Comparison of ENCODE assay signal across 22 cellular contexts in the genomic region with DNA sequence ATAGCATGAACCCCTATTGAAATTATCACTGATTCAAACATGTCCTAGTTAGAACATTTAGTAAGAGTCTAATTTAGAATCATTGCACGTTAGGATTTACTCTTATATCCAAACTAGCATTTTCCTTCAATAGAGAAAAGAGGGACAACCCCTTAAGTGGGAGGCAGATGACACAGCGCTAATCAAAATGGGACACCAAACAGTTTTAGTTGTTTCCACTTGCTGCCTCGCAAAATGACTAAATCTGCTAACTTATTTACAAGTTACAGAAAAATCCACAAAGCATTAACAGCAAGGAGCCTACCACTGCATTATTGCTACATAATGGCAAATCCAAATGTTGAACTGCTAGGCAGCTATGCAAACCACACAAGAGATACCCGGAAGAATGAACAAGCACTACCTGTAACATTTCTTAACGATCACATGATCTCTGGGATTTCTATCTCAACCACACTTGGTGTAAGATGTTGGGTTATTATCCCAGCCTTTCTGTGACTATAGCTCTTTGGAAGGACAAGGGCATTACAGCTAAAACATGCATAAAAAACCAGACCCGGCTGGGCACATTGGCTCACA.
A peak's percentile ranks its signal among the peaks of the same experiment; 100 is the strongest.
DNase-seq lines count a peak whose midpoint lies in the region; ATAC-seq and TF ChIP-seq lines count a peak whose summit lies in the region.
"Had no signal": no experiment of that assay in that cellular context is flagged by ENCODE, and none has a peak within 500 bp of the region (broad histone marks: within the 10 kb centered on the region; RNA-seq: fewer than 3 reads in every experiment).

No MANE protein-coding gene starts in this region.

- no peak overlapping the region for H3K27ac Mint-ChIP-seq in T-helper 2 cell treated with Interferon-gamma antibody and Interleukin-4, amounts not matched to agents 5 μg/mL and 100 μg/mL, for 36 hours
- peak overlapping the region; percentile 49 to 83 for H3K27ac Mint-ChIP-seq in stimulated activated naive CD8-positive, alpha-beta T cell treated with anti-CD3 and anti-CD28 coated beads, Interleukin-15, amount 100 ng/mL, for 72 hours
- H3K27ac Mint-ChIP-seq: nephron had no signal

- H3K4me3 ChIP-seq in epithelial cell of proximal tubule (ENCODE audit: low read depth, low read length): no peak overlapping the region
- H3K4me3 ChIP-seq: gastroesophageal sphincter had no signal

- H3K9me3 Mint-ChIP-seq in T-helper 2 cell treated with Interferon-gamma antibody and Interleukin-4, amounts not matched to agents 5 μg/mL and 100 μg/mL, for 36 hours: no peaks in the 10 kb centered on the region
- no peaks in the 10 kb centered on the region for H3K9me3 Mint-ChIP-seq in stimulated activated naive CD8-positive, alpha-beta T cell treated with anti-CD3 and anti-CD28 coated beads, Interleukin-15, amount 100 ng/mL, for 72 hours
- H3K9me3 Mint-ChIP-seq: nephron had no signal

- TF ChIP-seq CTCF in epithelial cell of proximal tubule (conservative IDR thresholded peaks at IDR 0.05; ENCODE audit: low read depth, low read length): no peak

- peak; percentile 10 for DNase-seq in T-helper 2 cell treated with Interferon-gamma antibody and Interleukin-4, amounts not matched to agents 5 μg/mL and 100 μg/mL, for 36 hours (ENCODE audit: low spot score)
- DNase-seq in T-helper 2 cell: no peak
- DNase-seq in stimulated activated CD4-positive, alpha-beta T cell treated with anti-CD3 and anti-CD28 coated beads, Interleukin-1b, Interleukin-23, amount 100 ng/mL, for 48 hours: peak; percentile 13
- DNase-seq in stimulated activated CD4-positive, alpha-beta T cell treated with anti-CD3 and anti-CD28 coated beads, Interleukin-2, amount 100 ng/mL, for 24 hours: no peak
- peak; percentile 13 for DNase-seq in epithelial cell of proximal tubule (ENCODE audit: low read depth)
- no peak for DNase-seq in stimulated activated naive CD8-positive, alpha-beta T cell treated with anti-CD3 and anti-CD28 coated beads, Interleukin-15, amount 100 ng/mL, for 72 hours
- DNase-seq in EL: no peak
- DNase-seq: 8988T; activated effector memory CD4-positive, alpha-beta T cell treated with anti-CD3 and anti-CD28 coated beads, Interleukin-2, amount 50 U/mL, for 16 hours; BE2C; Caco-2; cerebellar nuclear complex; KBM-7; mesendoderm; NCI-H1694; NCI-H2227 treated with DMSO at 0.1 percent for 48 hours; NCI-H748 treated with DMSO at 0.1 percent for 48 hours; SHP77 had no signal

- H3K4me3 Mint-ChIP-seq in T-helper 2 cell treated with Interferon-gamma antibody and Interleukin-4, amounts not matched to agents 5 μg/mL and 100 μg/mL, for 36 hours: no peak overlapping the region
- peak overlapping the region in 1 of 2 donors; percentile 46 for H3K4me3 Mint-ChIP-seq in stimulated activated naive CD8-positive, alpha-beta T cell treated with anti-CD3 and anti-CD28 coated beads, Interleukin-15, amount 100 ng/mL, for 72 hours
- H3K4me3 Mint-ChIP-seq: nephron had no signal

- H3K27me3 Mint-ChIP-seq in T-helper 2 cell treated with Interferon-gamma antibody and Interleukin-4, amounts not matched to agents 5 μg/mL and 100 μg/mL, for 36 hours (ENCODE audit: low read depth): no peaks in the 10 kb centered on the region
- H3K27me3 Mint-ChIP-seq in stimulated activated naive CD8-positive, alpha-beta T cell treated with anti-CD3 and anti-CD28 coated beads, Interleukin-15, amount 100 ng/mL, for 72 hours: no peaks in the 10 kb centered on the region

- peaks cover 28% of the 10 kb centered on the region for H3K4me1 Mint-ChIP-seq in T-helper 2 cell treated with Interferon-gamma antibody and Interleukin-4, amounts not matched to agents 5 μg/mL and 100 μg/mL, for 36 hours (ENCODE audit: low read depth)
- peaks cover 64% of the 10 kb centered on the region for H3K4me1 Mint-ChIP-seq in stimulated activated naive CD8-positive, alpha-beta T cell treated with anti-CD3 and anti-CD28 coated beads, Interleukin-15, amount 100 ng/mL, for 72 hours

- peaks cover 4% of the 10 kb centered on the region for H3K36me3 Mint-ChIP-seq in T-helper 2 cell treated with Interferon-gamma antibody and Interleukin-4, amounts not matched to agents 5 μg/mL and 100 μg/mL, for 36 hours (ENCODE audit: low read depth)

- peak; percentile 20 for ATAC-seq in stimulated activated naive CD8-positive, alpha-beta T cell treated with anti-CD3 and anti-CD28 coated beads, Interleukin-15, amount 100 ng/mL, for 72 hours
- no peak for ATAC-seq in HG03175 (IDR thresholded peaks at IDR 0.05; ENCODE audit: unreplicated experiment)
- ATAC-seq: esophagus mucosa, gastroesophageal sphincter had no signal

Comparison
In these comparisons a context has a peak if more than half of its experiments do, and no peak if none do; other contexts are left out.
1. DNase-seq: peak in T-helper 2 cell treated with Interferon-gamma antibody and Interleukin-4, amounts not matched to agents 5 μg/mL and 100 μg/mL, for 36 hours (single experiment), stimulated activated CD4-positive, alpha-beta T cell treated with anti-CD3 and anti-CD28 coated beads, Interleukin-1b, Interleukin-23, amount 100 ng/mL, for 48 hours (single experiment) and epithelial cell of proximal tubule (single experiment); none in T-helper 2 cell (0 of 5), stimulated activated CD4-positive, alpha-beta T cell treated with anti-CD3 and anti-CD28 coated beads, Interleukin-2, amount 100 ng/mL, for 24 hours (0 of 2), stimulated activated naive CD8-positive, alpha-beta T cell treated with anti-CD3 and anti-CD28 coated beads, Interleukin-15, amount 100 ng/mL, for 72 hours (0 of 2) and EL (single experiment).